In genomic region chr4:167713756-167714155, GRCh38 we compare ENCODE assay signal across 12 cellular contexts.
"Had no signal": no experiment of that assay in that cellular context is flagged by ENCODE, and none has a peak within 500 bp of the region (broad histone marks: within the 10 kb centered on the region; RNA-seq: fewer than 3 reads in every experiment).

No MANE protein-coding gene starts in this region.

- H3K4me3 ChIP-seq: cardiac muscle cell, heart left ventricle, lung, pancreas, sigmoid colon, tibial artery, uterus had no signal

- ATAC-seq: heart left ventricle; pancreas; stimulated activated memory B cell treated with anti-CD40 and anti-IgM and Interleukin-4, amounts not matched to agents 10 μg/mL and 1 μg/mL and 100 μg/mL, for 72 hours had no signal

- DNase-seq: activated naive CD8-positive, alpha-beta T cell treated with anti-CD3 and anti-CD28 coated beads for 36 hours; heart left ventricle; immature natural killer cell; midbrain; pancreas; sigmoid colon; stimulated activated CD4-positive, alpha-beta T cell treated with anti-CD3 and anti-CD28 coated beads, Interleukin-2, amount 100 ng/mL, for 48 hours; tibial artery; uterus had no signal
